Comparison of ENCODE assay signal across 1 cellular context in the genomic region with DNA sequence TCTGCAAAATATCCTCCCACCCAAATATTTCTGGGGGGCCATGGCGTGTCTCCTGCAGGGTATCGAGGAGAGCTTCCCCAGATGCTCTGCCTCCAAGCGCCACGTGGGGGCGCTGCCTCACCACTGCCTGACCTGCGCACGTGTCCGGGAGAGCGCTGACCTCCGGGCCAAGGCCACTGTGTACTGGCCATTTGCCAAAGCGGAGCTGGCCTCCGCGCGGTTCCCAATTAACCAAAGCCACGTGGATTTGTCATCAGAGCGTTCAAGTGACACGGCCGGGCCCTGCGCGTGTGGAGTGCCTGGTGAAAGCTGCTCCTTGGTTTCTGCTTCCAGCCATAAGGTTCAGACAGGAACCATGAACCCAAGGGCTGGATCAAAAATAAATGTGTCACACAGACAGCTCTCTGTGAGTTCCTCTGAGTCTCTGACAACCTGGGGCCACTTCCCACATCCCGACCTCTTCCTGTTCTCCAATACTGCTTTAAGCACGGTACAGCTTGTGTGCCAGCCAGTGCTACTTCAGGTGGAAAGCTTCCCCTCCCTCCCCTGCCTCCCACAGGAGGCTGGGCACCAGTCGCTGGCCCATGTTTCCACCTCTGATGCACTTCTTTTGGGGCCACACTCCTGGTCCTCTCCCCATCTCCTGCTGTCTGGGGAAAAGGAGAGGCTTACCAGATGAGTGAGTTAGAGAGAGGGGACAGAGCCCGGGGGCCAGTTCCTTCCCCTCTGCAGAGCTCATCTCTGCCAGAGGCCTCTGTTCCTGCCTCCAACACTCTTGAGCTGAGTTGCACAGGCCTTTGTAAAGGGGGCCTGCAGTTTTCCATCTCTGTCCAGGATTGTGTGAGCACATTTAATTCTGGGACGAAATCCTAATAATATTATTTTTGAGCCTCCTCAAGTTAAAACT.
A peak's percentile ranks its signal among the peaks of the same experiment; 100 is the strongest.
TF ChIP-seq lines count a peak whose summit lies in the region.

No MANE protein-coding gene starts in this region.

TF ChIP-seq in HepG2, 621 proteins besides CTCF, POLR2A, EP300 and RAD21 (continued from another document and continues in another):
- TF ChIP-seq, protein P1, sequence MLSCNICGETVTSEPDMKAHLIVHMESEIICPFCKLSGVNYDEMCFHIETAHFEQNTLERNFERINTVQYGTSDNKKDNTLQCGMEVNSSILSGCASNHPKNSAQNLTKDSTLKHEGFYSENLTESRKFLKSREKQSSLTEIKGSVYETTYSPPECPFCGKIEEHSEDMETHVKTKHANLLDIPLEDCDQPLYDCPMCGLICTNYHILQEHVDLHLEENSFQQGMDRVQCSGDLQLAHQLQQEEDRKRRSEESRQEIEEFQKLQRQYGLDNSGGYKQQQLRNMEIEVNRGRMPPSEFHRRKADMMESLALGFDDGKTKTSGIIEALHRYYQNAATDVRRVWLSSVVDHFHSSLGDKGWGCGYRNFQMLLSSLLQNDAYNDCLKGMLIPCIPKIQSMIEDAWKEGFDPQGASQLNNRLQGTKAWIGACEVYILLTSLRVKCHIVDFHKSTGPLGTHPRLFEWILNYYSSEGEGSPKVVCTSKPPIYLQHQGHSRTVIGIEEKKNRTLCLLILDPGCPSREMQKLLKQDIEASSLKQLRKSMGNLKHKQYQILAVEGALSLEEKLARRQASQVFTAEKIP (CRISPR knock-in tag; IDR thresholded peaks at IDR 0.05; ENCODE audit: borderline replicate concordance): no peak
- TF ChIP-seq KLF6 (CRISPR knock-in tag; IDR thresholded peaks at IDR 0.05): 0 out of 2 replicates have a peak, but pooled peaks have one; percentile 65
- no peak for TF ChIP-seq KLF9 (CRISPR knock-in tag; IDR thresholded peaks at IDR 0.05; ENCODE audit: low read depth)
- TF ChIP-seq PITX1 (CRISPR knock-in tag; IDR thresholded peaks at IDR 0.05): peak; percentile 63; the same call in 1 of the 2 replicates
- TF ChIP-seq, protein P2, sequence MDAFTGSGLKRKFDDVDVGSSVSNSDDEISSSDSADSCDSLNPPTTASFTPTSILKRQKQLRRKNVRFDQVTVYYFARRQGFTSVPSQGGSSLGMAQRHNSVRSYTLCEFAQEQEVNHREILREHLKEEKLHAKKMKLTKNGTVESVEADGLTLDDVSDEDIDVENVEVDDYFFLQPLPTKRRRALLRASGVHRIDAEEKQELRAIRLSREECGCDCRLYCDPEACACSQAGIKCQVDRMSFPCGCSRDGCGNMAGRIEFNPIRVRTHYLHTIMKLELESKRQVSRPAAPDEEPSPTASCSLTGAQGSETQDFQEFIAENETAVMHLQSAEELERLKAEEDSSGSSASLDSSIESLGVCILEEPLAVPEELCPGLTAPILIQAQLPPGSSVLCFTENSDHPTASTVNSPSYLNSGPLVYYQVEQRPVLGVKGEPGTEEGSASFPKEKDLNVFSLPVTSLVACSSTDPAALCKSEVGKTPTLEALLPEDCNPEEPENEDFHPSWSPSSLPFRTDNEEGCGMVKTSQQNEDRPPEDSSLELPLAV (CRISPR knock-in tag; conservative IDR thresholded peaks at IDR 0.05; ENCODE audit: low read depth): no peak
- TF ChIP-seq ZBTB8A (CRISPR knock-in tag; IDR thresholded peaks at IDR 0.05; ENCODE audit: borderline replicate concordance, low read depth): no peak
- no peak for TF ChIP-seq SIX1 (CRISPR knock-in tag; IDR thresholded peaks at IDR 0.05; ENCODE audit: borderline replicate concordance)
- TF ChIP-seq ZNF34 (CRISPR knock-in tag; IDR thresholded peaks at IDR 0.05; ENCODE audit: borderline replicate concordance): 0 out of 2 replicates have a peak, but pooled peaks have one; percentile 46
- TF ChIP-seq, protein P3, sequence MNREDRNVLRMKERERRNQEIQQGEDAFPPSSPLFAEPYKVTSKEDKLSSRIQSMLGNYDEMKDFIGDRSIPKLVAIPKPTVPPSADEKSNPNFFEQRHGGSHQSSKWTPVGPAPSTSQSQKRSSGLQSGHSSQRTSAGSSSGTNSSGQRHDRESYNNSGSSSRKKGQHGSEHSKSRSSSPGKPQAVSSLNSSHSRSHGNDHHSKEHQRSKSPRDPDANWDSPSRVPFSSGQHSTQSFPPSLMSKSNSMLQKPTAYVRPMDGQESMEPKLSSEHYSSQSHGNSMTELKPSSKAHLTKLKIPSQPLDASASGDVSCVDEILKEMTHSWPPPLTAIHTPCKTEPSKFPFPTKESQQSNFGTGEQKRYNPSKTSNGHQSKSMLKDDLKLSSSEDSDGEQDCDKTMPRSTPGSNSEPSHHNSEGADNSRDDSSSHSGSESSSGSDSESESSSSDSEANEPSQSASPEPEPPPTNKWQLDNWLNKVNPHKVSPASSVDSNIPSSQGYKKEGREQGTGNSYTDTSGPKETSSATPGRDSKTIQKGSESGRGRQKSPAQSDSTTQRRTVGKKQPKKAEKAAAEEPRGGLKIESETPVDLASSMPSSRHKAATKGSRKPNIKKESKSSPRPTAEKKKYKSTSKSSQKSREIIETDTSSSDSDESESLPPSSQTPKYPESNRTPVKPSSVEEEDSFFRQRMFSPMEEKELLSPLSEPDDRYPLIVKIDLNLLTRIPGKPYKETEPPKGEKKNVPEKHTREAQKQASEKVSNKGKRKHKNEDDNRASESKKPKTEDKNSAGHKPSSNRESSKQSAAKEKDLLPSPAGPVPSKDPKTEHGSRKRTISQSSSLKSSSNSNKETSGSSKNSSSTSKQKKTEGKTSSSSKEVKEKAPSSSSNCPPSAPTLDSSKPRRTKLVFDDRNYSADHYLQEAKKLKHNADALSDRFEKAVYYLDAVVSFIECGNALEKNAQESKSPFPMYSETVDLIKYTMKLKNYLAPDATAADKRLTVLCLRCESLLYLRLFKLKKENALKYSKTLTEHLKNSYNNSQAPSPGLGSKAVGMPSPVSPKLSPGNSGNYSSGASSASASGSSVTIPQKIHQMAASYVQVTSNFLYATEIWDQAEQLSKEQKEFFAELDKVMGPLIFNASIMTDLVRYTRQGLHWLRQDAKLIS (CRISPR knock-in tag; IDR thresholded peaks at IDR 0.05): no peak
- TF ChIP-seq IRF1 (CRISPR knock-in tag; IDR thresholded peaks at IDR 0.05; ENCODE audit: low read depth): no peak
- TF ChIP-seq U2AF2 (IDR thresholded peaks at IDR 0.05; ENCODE audit: low read depth, low read length): no peak
- 0 out of 2 replicates have a peak, but pooled peaks have one; percentile 62 for TF ChIP-seq NR0B2 (CRISPR knock-in tag; IDR thresholded peaks at IDR 0.05)
- TF ChIP-seq HNRNPLL (IDR thresholded peaks at IDR 0.05; ENCODE audit: low read depth, low read length, poor library complexity, severe bottlenecking): peak; percentile 46
- TF ChIP-seq, protein P4, sequence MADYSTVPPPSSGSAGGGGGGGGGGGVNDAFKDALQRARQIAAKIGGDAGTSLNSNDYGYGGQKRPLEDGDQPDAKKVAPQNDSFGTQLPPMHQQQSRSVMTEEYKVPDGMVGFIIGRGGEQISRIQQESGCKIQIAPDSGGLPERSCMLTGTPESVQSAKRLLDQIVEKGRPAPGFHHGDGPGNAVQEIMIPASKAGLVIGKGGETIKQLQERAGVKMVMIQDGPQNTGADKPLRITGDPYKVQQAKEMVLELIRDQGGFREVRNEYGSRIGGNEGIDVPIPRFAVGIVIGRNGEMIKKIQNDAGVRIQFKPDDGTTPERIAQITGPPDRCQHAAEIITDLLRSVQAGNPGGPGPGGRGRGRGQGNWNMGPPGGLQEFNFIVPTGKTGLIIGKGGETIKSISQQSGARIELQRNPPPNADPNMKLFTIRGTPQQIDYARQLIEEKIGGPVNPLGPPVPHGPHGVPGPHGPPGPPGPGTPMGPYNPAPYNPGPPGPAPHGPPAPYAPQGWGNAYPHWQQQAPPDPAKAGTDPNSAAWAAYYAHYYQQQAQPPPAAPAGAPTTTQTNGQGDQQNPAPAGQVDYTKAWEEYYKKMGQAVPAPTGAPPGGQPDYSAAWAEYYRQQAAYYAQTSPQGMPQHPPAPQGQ (CRISPR knock-in tag; IDR thresholded peaks at IDR 0.05; ENCODE audit: borderline replicate concordance): no peak
- TF ChIP-seq ZNF12 (CRISPR knock-in tag; IDR thresholded peaks at IDR 0.05): 0 out of 2 replicates have a peak, but pooled peaks have one; percentile 30
- 0 out of 2 replicates have a peak, but pooled peaks have one; percentile 77 for TF ChIP-seq ZNF674 (CRISPR knock-in tag; IDR thresholded peaks at IDR 0.05; ENCODE audit: low read depth)
- TF ChIP-seq ZKSCAN1 (IDR thresholded peaks at IDR 0.05; ENCODE audit: low read length): no peak
- no peak for TF ChIP-seq ZNF343 (CRISPR knock-in tag; IDR thresholded peaks at IDR 0.05)
- peak; percentile 94 for TF ChIP-seq POGK (CRISPR knock-in tag; conservative IDR thresholded peaks at IDR 0.05)
- no peak for TF ChIP-seq GZF1 (CRISPR knock-in tag; IDR thresholded peaks at IDR 0.05)
- TF ChIP-seq ZNF282 (IDR thresholded peaks at IDR 0.05; ENCODE audit: partially characterized antibody): no peak
- no peak for TF ChIP-seq HOXA7 (CRISPR knock-in tag; IDR thresholded peaks at IDR 0.05)
- TF ChIP-seq ZNF530 (CRISPR knock-in tag; IDR thresholded peaks at IDR 0.05; ENCODE audit: low read depth): no peak
- peak; percentile 83 for TF ChIP-seq BRF2 (CRISPR knock-in tag; IDR thresholded peaks at IDR 0.05)
- no peak for TF ChIP-seq ZNF75D (CRISPR knock-in tag; IDR thresholded peaks at IDR 0.05; ENCODE audit: borderline replicate concordance)
- TF ChIP-seq TCF7L2 (IDR thresholded peaks at IDR 0.05; ENCODE audit: low read depth, low read length): no peak
- TF ChIP-seq, protein P5, sequence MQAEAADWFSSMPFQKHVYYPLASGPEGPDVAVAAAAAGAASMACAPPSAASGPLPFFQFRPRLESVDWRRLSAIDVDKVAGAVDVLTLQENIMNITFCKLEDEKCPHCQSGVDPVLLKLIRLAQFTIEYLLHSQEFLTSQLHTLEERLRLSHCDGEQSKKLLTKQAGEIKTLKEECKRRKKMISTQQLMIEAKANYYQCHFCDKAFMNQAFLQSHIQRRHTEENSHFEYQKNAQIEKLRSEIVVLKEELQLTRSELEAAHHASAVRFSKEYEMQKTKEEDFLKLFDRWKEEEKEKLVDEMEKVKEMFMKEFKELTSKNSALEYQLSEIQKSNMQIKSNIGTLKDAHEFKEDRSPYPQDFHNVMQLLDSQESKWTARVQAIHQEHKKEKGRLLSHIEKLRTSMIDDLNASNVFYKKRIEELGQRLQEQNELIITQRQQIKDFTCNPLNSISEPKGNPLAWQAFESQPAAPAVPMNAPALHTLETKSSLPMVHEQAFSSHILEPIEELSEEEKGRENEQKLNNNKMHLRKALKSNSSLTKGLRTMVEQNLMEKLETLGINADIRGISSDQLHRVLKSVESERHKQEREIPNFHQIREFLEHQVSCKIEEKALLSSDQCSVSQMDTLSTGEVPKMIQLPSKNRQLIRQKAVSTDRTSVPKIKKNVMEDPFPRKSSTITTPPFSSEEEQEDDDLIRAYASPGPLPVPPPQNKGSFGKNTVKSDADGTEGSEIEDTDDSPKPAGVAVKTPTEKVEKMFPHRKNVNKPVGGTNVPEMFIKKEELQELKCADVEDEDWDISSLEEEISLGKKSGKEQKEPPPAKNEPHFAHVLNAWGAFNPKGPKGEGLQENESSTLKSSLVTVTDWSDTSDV (CRISPR knock-in tag; IDR thresholded peaks at IDR 0.05): peak; percentile 67; the same call in 1 of the 2 replicates
- no peak for TF ChIP-seq ZNF512 (CRISPR knock-in tag; IDR thresholded peaks at IDR 0.05)
- peak; percentile 61 for TF ChIP-seq GATAD2A (CRISPR knock-in tag; IDR thresholded peaks at IDR 0.05)
- no peak for TF ChIP-seq ZNF446 (CRISPR knock-in tag; IDR thresholded peaks at IDR 0.05)
- TF ChIP-seq CENPX (CRISPR knock-in tag; IDR thresholded peaks at IDR 0.05): no peak
- peak; percentile 63; the same call in 1 of the 2 replicates for TF ChIP-seq ZNF205 (CRISPR knock-in tag; IDR thresholded peaks at IDR 0.05)
- no peak for TF ChIP-seq GABPA (IDR thresholded peaks at IDR 0.05; ENCODE audit: low read depth, low read length)
- TF ChIP-seq GABPA (CRISPR knock-in tag; IDR thresholded peaks at IDR 0.05; ENCODE audit: low read depth): peak; percentile 44; the same call in 1 of the 2 replicates
- TF ChIP-seq EZH2 (conservative IDR thresholded peaks at IDR 0.05; ENCODE audit: low read depth, low read length): no peak
- no peak for TF ChIP-seq KLF13 (CRISPR knock-in tag; IDR thresholded peaks at IDR 0.05)
- TF ChIP-seq ZNF33A (CRISPR knock-in tag; IDR thresholded peaks at IDR 0.05; ENCODE audit: borderline replicate concordance): no peak
- peak; percentile 92 for TF ChIP-seq BORCS8-MEF2B (CRISPR knock-in tag; IDR thresholded peaks at IDR 0.05)
- TF ChIP-seq PHB2 (IDR thresholded peaks at IDR 0.05; ENCODE audit: partially characterized antibody): no peak
